24 cellular contexts compared by ENCODE assay signal in the genomic region with DNA sequence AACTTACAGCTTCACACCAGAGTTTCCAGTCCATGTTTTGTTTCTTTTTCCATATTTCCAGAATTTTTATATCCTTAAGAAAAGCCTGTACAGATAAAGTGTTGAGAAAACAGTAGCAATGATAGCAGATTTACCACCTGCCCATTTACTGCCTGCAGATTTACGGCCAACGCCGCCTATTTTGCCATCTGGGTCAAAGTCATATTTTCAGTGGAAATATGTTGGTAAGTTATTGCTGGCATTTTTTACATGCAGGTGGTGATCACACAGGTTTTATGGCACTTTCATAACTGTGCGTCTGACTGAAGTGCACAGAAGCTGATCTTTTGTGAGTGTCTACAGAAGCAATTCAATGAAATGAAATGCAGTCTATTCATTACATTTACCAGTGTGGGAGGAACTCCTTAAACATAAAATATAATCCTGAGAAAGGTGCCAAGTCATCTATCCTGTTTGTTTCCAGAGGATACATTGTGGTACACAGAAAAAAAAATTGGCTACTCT.
"Had no signal": no experiment of that assay in that cellular context is flagged by ENCODE, and none has a peak within 500 bp of the region (broad histone marks: within the 10 kb centered on the region; RNA-seq: fewer than 3 reads in every experiment).

No MANE protein-coding gene starts in this region.

- H3K9me3 ChIP-seq: MG63, SJCRH30 had no signal

- FAIRE-seq: HepG2 had no signal

- DNase-seq: IMR-90, Karpas-422, KG1, MG63, NCI-H1092, NCI-H1105 treated with DMSO at 0.1 percent for 48 hours, NCI-H1417 treated with DMSO at 0.1 percent for 48 hours, NCI-H146, NCI-H1694 treated with DMSO at 0.1 percent for 48 hours, NCI-H1930, NCI-H2081, NCI-H226, NCI-H446, NCI-H510A, NCI-H524 treated with DMSO at 0.1 percent for 48 hours, NCI-H69, NCI-H774, PC-3, SHP77 treated with DMSO at 0.1 percent for 48 hours, SJCRH30 had no signal

- ATAC-seq: HepG2, Panc1, PC-3, Right ventricle myocardium inferior, SK-N-SH treated with all-trans-retinoic acid at 6 μM for 48 hours had no signal

- H3K4me1 ChIP-seq: SJCRH30 had no signal

- H3K36me3 ChIP-seq: MG63, SJCRH30 had no signal

- H3K27me3 ChIP-seq: MG63, SJCRH30 had no signal

- H3K4me3 ChIP-seq: MG63, SJCRH30 had no signal

- H3K27ac ChIP-seq: SJCRH30 had no signal
